ENCODE assay signal across 8 cellular contexts in the genomic region with DNA sequence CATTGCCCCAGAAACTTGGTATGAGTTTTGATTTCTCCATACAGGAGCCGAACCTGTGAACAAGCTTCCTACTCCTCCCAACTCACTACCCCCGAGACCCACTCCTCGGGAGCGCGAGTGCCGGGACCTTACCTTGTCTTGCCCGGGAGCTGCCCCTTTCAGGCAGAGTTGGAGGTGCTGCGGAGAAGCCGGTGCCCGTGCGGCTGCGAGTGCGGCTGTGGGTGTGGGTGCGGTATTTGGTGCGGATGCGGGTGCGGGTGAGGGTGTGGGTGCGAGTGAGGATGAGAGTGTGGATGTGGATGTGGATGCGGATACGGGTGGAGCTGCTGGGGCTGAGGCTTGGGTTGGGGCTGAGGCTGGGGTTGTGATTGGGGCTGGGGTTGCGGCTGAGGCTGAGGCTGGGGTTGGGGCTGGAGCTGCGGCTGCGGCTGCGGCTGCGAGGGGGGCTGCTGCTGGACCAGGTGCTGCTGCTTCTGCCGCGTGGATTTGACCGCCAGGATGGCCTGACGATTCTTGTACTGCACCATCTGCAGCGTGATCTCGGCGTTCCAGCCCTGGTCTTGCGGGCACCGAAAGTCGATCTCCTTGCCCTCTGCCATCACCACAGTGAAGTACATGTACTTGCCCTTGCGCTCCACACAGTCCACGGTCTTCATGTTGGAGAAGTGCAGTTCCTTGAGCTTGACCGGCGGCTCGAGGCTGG. TPM values are rescaled to one million over a fixed set of nuclear protein-coding genes. Genes with fewer than 3 reads are reported as not detected.
DNase-seq lines count a peak whose midpoint lies in the region; ATAC-seq, FAIRE-seq and TF ChIP-seq lines count a peak whose summit lies in the region.

No MANE protein-coding gene starts in this region.

- H3K4me1 ChIP-seq in HUES48 (ENCODE audit: control insufficient read depth, insufficient read depth, low read length) = peaks cover 29% of the 10 kb centered on the region

- no peak for ATAC-seq in GM18858 (IDR thresholded peaks at IDR 0.05; ENCODE audit: unreplicated experiment)

- H3K9me3 ChIP-seq in HUES48 (ENCODE audit: control insufficient read depth, insufficient read depth, low read length) = no peaks in the 10 kb centered on the region

- no peak for TF ChIP-seq CTCF in bronchial epithelial cell (IDR thresholded peaks at IDR 0.05; ENCODE audit: insufficient read depth, low read length, severe bottlenecking)
- no peak for TF ChIP-seq CTCF in kidney epithelial cell (IDR thresholded peaks at IDR 0.05; ENCODE audit: insufficient read depth, low read length, poor library complexity, severe bottlenecking)

- peaks cover 24% of the 10 kb centered on the region for H3K36me3 ChIP-seq in HUES48 (ENCODE audit: control insufficient read depth, insufficient read depth, low read length)
- H3K36me3 ChIP-seq in bronchial epithelial cell (ENCODE audit: control insufficient read depth, insufficient read depth, low read length) = peaks cover 4% of the 10 kb centered on the region
- H3K36me3 ChIP-seq in kidney epithelial cell (ENCODE audit: control insufficient read depth, insufficient read depth, low read length) = peaks cover 3% of the 10 kb centered on the region

- peak overlapping the region; percentile 86 for H3K4me3 ChIP-seq in HUES48 (ENCODE audit: low read depth, low read length)
- H3K4me3 ChIP-seq in bronchial epithelial cell (ENCODE audit: low read depth, low read length) = peak overlapping the region; percentile 98
- H3K4me3 ChIP-seq in kidney epithelial cell (ENCODE audit: low read depth, low read length) = peak overlapping the region; percentile 99

- H3K27me3 ChIP-seq in HUES48 (ENCODE audit: control insufficient read depth, insufficient read depth, low read length) (no peaks in the 10 kb centered on the region), bronchial epithelial cell (ENCODE audit: control insufficient read depth, insufficient read depth, low read length) (no peaks in the 10 kb centered on the region), kidney epithelial cell (ENCODE audit: control insufficient read depth, insufficient read depth, low read length) (no peaks in the 10 kb centered on the region)

- DNase-seq in ELR (ENCODE audit: low read depth) (peak; percentile 47), T1000 (lab: John Stamatoyannopoulos, UW) (peak; percentile 70), bronchial epithelial cell (ENCODE audit: low read depth) (no peak), kidney epithelial cell (ENCODE audit: low read depth) (no peak), globus pallidus (ENCODE audit: low spot score) (no peak)
- peak; percentile 51 for DNase-seq in stimulated activated CD4-positive, alpha-beta T cell treated with anti-CD3 and anti-CD28 coated beads, Interleukin-1b, Interleukin-23, amount 100 ng/mL, for 48 hours

- peak overlapping the region; percentile 69 for H3K9ac ChIP-seq in HUES48 (ENCODE audit: low read depth, low read length)

- H3K27ac ChIP-seq in HUES48 (ENCODE audit: low read depth, low read length) = peak overlapping the region; percentile 96

- no peak for FAIRE-seq in bronchial epithelial cell (lab: Jason Lieb, UNC)

RNA-seq across cellular contexts. Expression of gene PHLDA1, which starts 1.0 kb away (rescaled TPM):
- total RNA-seq in bronchial epithelial cell = 16.9 and 27.9 TPM in 2 replicates
- 111 and 113 TPM in 2 replicates for total RNA-seq in kidney epithelial cell

RNA-seq across cellular contexts. Expression of gene NAP1L1, which starts 54.0 kb away (rescaled TPM):
- total RNA-seq in bronchial epithelial cell (160 and 166 TPM in 2 replicates), kidney epithelial cell (500 and 574 TPM in 2 replicates)

Comparison
In these comparisons a context has a peak if more than half of its experiments do, and no peak if none do; other contexts are left out.
1. DNase-seq: peak in ELR (single experiment), T1000 (single experiment) and stimulated activated CD4-positive, alpha-beta T cell treated with anti-CD3 and anti-CD28 coated beads, Interleukin-1b, Interleukin-23, amount 100 ng/mL, for 48 hours (single experiment); none in bronchial epithelial cell (single experiment), kidney epithelial cell (single experiment) and globus pallidus (single experiment).
2. Peak in every context shown above with its lines, with median percentiles within 50 percentile points of each other: H3K4me3 ChIP-seq.